ENCODE assay signal across 20 cellular contexts in genomic region chr7:137695942-137696341, GRCh38.
DNase-seq lines count a peak whose midpoint lies in the region; ATAC-seq and TF ChIP-seq lines count a peak whose summit lies in the region.
"Had no signal": no experiment of that assay in that cellular context is flagged by ENCODE, and none has a peak within 500 bp of the region (broad histone marks: within the 10 kb centered on the region; RNA-seq: fewer than 3 reads in every experiment).

No MANE protein-coding gene starts in this region.

- peak; percentile 91 for DNase-seq in COLO829 (ENCODE audit: low spot score)
- DNase-seq in NCI-H146 treated with DMSO at 0.1 percent for 48 hours (lab: John Stamatoyannopoulos, UW; ENCODE audit: unreplicated experiment), result peak; percentile 24
- DNase-seq in choroid plexus epithelial cell (ENCODE audit: low read depth), result peak; percentile 15
- peak; percentile 33 to 69 (median 57) for DNase-seq in right lobe of liver
- DNase-seq in NCI-H2171 (lab: John Stamatoyannopoulos, UW), result no peak
- no peak for DNase-seq in T-helper 9 cell
- DNase-seq in T1000 (lab: John Stamatoyannopoulos, UW), result no peak
- DNase-seq: activated CD4-positive, alpha-beta memory T cell treated with anti-CD3 and anti-CD28 coated beads for 36 hours; activated naive CD8-positive, alpha-beta T cell treated with anti-CD3 and anti-CD28 coated beads for 36 hours; GDM1; head of caudate nucleus; left ventricle myocardium inferior; NCI-H1694 treated with DMSO at 0.1 percent for 48 hours; NCI-H2227 treated with DMSO at 0.1 percent for 48 hours; T-helper 17 cell; upper lobe of right lung had no signal

- H3K9me3 ChIP-seq in right lobe of liver, result no peaks in the 10 kb centered on the region
- H3K9me3 ChIP-seq: left ventricle myocardium inferior, upper lobe of right lung had no signal

- H3K27ac ChIP-seq in right lobe of liver, result no peak overlapping the region
- H3K27ac ChIP-seq: left ventricle myocardium inferior, parathyroid adenoma, upper lobe of right lung had no signal

- H3K4me3 ChIP-seq in choroid plexus epithelial cell (ENCODE audit: low read depth, low read length), result no peak overlapping the region
- no peak overlapping the region for H3K4me3 ChIP-seq in right lobe of liver
- H3K4me3 ChIP-seq: left ventricle myocardium inferior, upper lobe of right lung had no signal

- TF ChIP-seq POLR2A in right lobe of liver (IDR thresholded peaks at IDR 0.05), result no peak

- WGBS in right lobe of liver (ENCODE audit: insufficient coverage, low coverage, low lambda C conversion rate, missing lambda C conversion rate), result 20% methylated on average over 7 of the region's 7 CpGs

- intact Hi-C loops in right lobe of liver (cut with DNase I), result no loop called here

- ATAC-seq in right lobe of liver, result peak; percentile 96 to 98 (median 98)
- no peak for ATAC-seq in GM21786 (IDR thresholded peaks at IDR 0.05; ENCODE audit: unreplicated experiment)
- ATAC-seq: HCT116; natural killer cell treated with Interleukin-12 subunit alpha and Interleukin-12 subunit beta and Interleukin-15 and Interleukin-18, amount 100 ng/mL, for 72 hours; T-helper 17 cell; upper lobe of right lung had no signal

- peaks cover 0 to 9% (median 0%) of the 10 kb centered on the region in 4 donors for H3K4me1 ChIP-seq in right lobe of liver
- H3K4me1 ChIP-seq: left ventricle myocardium inferior, parathyroid adenoma, upper lobe of right lung had no signal

- H3K36me3 ChIP-seq in right lobe of liver, result no peaks in the 10 kb centered on the region
- H3K36me3 ChIP-seq: left ventricle myocardium inferior, upper lobe of right lung had no signal

- no peaks in the 10 kb centered on the region for H3K27me3 ChIP-seq in right lobe of liver
- H3K27me3 ChIP-seq: upper lobe of right lung had no signal

- no peak for TF ChIP-seq CTCF in choroid plexus epithelial cell (conservative IDR thresholded peaks at IDR 0.05; ENCODE audit: low read depth, low read length)
- TF ChIP-seq CTCF in right lobe of liver (IDR thresholded peaks at IDR 0.05), result no peak

Comparison
In these comparisons a context has a peak if more than half of its experiments do, and no peak if none do; other contexts are left out.
1. DNase-seq: peak in COLO829 (single experiment), NCI-H146 treated with DMSO at 0.1 percent for 48 hours (single experiment), choroid plexus epithelial cell (single experiment) and right lobe of liver (3 of 3); none in NCI-H2171 (single experiment), T-helper 9 cell (single experiment) and T1000 (single experiment).